12 cellular contexts compared by ENCODE assay signal in the genomic region with DNA sequence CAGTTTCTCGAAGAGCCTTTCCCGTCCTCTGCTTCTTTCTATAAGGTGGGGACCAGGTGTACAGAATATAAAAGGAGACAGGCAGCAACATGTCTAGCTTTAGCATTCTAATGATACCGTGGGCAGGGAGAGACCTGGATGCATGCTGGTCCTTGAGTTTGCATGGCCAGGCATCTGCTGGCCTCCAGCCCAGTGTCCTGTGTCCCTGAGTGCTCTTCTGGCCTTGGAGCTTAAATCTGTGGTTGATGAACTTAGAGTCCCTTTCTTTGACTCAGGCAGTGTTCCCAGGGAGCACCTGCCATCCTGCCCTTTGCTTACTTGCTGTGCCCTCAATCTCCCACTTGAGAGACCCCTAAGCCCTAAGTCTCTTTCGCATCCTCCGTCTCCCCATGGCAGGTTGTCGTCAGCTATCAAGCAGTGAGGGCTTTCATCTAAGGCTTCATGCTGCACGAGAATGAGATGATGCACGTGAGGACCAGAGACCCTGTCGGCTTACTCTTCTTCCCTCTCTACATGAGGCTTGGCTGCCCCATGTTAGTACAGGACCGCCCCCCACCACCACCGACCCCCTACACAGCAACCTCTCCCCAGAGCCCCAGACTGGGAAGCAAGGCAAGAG.
"Had no signal": no experiment of that assay in that cellular context is flagged by ENCODE, and none has a peak within 500 bp of the region (broad histone marks: within the 10 kb centered on the region; RNA-seq: fewer than 3 reads in every experiment).

No MANE protein-coding gene starts in this region.

- H3K79me2 ChIP-seq: hepatocyte had no signal

- DNase-seq: activated CD4-positive, alpha-beta T cell treated with anti-CD3 and anti-CD28 coated beads, Interleukin-2, amount 50 U/mL, for 1 hour; activated naive CD4-positive, alpha-beta T cell treated with anti-CD3 and anti-CD28 coated beads, Interleukin-2, amount 10 ng/mL, durations not matched to agents 7 days and 5 days; endodermal cell; erythroblast; transverse colon had no signal

- H3K36me3 ChIP-seq: neutrophil, right atrium auricular region, transverse colon had no signal

- H3K4me1 Mint-ChIP-seq: activated naive CD4-positive, alpha-beta T cell treated with anti-CD3 and anti-CD28 coated beads, Interleukin-2, amount 10 ng/mL, durations not matched to agents 7 days and 5 days; endodermal cell; stimulated activated effector memory CD8-positive, alpha-beta T cell treated with anti-CD3 and anti-CD28 coated beads, Interleukin-12 subunit alpha, Interleukin-12 subunit beta, amount 100 ng/mL, for 72 hours had no signal

- H3K36me3 Mint-ChIP-seq: activated naive CD4-positive, alpha-beta T cell treated with anti-CD3 and anti-CD28 coated beads, Interleukin-2, amount 10 ng/mL, durations not matched to agents 7 days and 5 days; stimulated activated effector memory CD8-positive, alpha-beta T cell treated with anti-CD3 and anti-CD28 coated beads, Interleukin-12 subunit alpha, Interleukin-12 subunit beta, amount 100 ng/mL, for 72 hours had no signal

- H3K9me3 Mint-ChIP-seq: activated naive CD4-positive, alpha-beta T cell treated with anti-CD3 and anti-CD28 coated beads, Interleukin-2, amount 10 ng/mL, durations not matched to agents 7 days and 5 days; activated T-helper 2 cell treated with anti-CD3 and anti-CD28 coated beads, Interferon-gamma antibody, Interleukin-2, Interleukin-4, amounts not matched to agents 10 μg/mL and 5 μg/mL and 100 μg/mL, durations not matched to agents 14 hours and 24 hours and 36 hours; dendritic cell treated with granulocyte-macrophage colony-stimulating factor and Interleukin-4, amounts not matched to agents 40 ng/mL and 50 ng/mL, for 4 days; stimulated activated effector memory CD8-positive, alpha-beta T cell treated with anti-CD3 and anti-CD28 coated beads, Interleukin-12 subunit alpha, Interleukin-12 subunit beta, amount 100 ng/mL, for 72 hours had no signal

- H3K4me2 ChIP-seq: hepatocyte, smooth muscle cell had no signal

- H3K4me3 Mint-ChIP-seq: activated naive CD4-positive, alpha-beta T cell treated with anti-CD3 and anti-CD28 coated beads, Interleukin-2, amount 10 ng/mL, durations not matched to agents 7 days and 5 days; dendritic cell treated with granulocyte-macrophage colony-stimulating factor and Interleukin-4, amounts not matched to agents 40 ng/mL and 50 ng/mL, for 4 days; endodermal cell; stimulated activated effector memory CD8-positive, alpha-beta T cell treated with anti-CD3 and anti-CD28 coated beads, Interleukin-12 subunit alpha, Interleukin-12 subunit beta, amount 100 ng/mL, for 72 hours had no signal

- H3K27me3 ChIP-seq: hepatocyte, neutrophil, right atrium auricular region, transverse colon had no signal

- H3K9me3 ChIP-seq: neutrophil, right atrium auricular region, transverse colon had no signal

- ATAC-seq: stimulated activated effector memory CD8-positive, alpha-beta T cell treated with anti-CD3 and anti-CD28 coated beads, Interleukin-12 subunit alpha, Interleukin-12 subunit beta, amount 100 ng/mL, for 72 hours had no signal

- H3K27me3 Mint-ChIP-seq: activated naive CD4-positive, alpha-beta T cell treated with anti-CD3 and anti-CD28 coated beads, Interleukin-2, amount 10 ng/mL, durations not matched to agents 7 days and 5 days had no signal

- H3K27ac ChIP-seq: hepatocyte, neutrophil, right atrium auricular region, transverse colon had no signal

- H3K4me1 ChIP-seq: right atrium auricular region, transverse colon had no signal

- H3K27ac Mint-ChIP-seq: activated naive CD4-positive, alpha-beta T cell treated with anti-CD3 and anti-CD28 coated beads, Interleukin-2, amount 10 ng/mL, durations not matched to agents 7 days and 5 days; activated T-helper 2 cell treated with anti-CD3 and anti-CD28 coated beads, Interferon-gamma antibody, Interleukin-2, Interleukin-4, amounts not matched to agents 10 μg/mL and 5 μg/mL and 100 μg/mL, durations not matched to agents 14 hours and 24 hours and 36 hours; dendritic cell treated with granulocyte-macrophage colony-stimulating factor and Interleukin-4, amounts not matched to agents 40 ng/mL and 50 ng/mL, for 4 days; endodermal cell; stimulated activated effector memory CD8-positive, alpha-beta T cell treated with anti-CD3 and anti-CD28 coated beads, Interleukin-12 subunit alpha, Interleukin-12 subunit beta, amount 100 ng/mL, for 72 hours had no signal

- H3K4me3 ChIP-seq: hepatocyte, right atrium auricular region, smooth muscle cell, transverse colon had no signal
